In the genomic region with DNA sequence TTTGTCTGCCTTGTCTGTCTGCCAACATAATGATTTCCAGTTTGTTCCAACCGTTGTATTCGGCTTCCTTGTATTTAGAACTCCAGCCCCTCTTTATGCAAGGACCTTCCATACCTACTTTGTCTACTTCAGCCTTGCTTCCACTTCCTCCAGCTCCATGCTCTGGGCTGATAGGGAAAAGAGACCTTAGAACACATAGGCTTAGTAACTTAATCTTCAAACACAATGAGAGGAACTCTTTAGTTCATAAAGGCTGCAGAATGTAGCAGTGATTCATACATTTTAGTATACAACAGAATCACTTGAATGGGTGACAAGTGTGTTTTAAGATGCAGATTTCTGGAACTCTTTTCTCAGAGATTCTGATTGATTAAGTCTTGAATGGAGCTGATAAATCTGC, we compare ENCODE assay signal across 19 cellular contexts.
"Had no signal": no experiment of that assay in that cellular context is flagged by ENCODE, and none has a peak within 500 bp of the region (broad histone marks: within the 10 kb centered on the region; RNA-seq: fewer than 3 reads in every experiment).

No MANE protein-coding gene starts in this region.

- H3K4me1 Mint-ChIP-seq: naive B cell; nephron; stimulated activated naive B cell treated with anti-CD40 and anti-IgM and Interleukin-4, amounts not matched to agents 10 μg/mL and 1 μg/mL and 100 μg/mL, for 72 hours had no signal

- H3K27me3 Mint-ChIP-seq: stimulated activated naive CD8-positive, alpha-beta T cell treated with anti-CD3 and anti-CD28 coated beads, Interleukin-15, amount 100 ng/mL, for 72 hours had no signal

- H3K4me3 ChIP-seq: heart left ventricle, spleen, testis, tibial nerve, upper lobe of right lung, vagina had no signal

- H3K4me3 Mint-ChIP-seq: endodermal cell; naive B cell; nephron; stimulated activated naive B cell treated with anti-CD40 and anti-IgM and Interleukin-4, amounts not matched to agents 10 μg/mL and 1 μg/mL and 100 μg/mL, for 72 hours; stimulated activated naive CD8-positive, alpha-beta T cell treated with anti-CD3 and anti-CD28 coated beads, Interleukin-15, amount 100 ng/mL, for 72 hours had no signal

- H3K36me3 Mint-ChIP-seq: naive B cell; stimulated activated naive B cell treated with anti-CD40 and anti-IgM and Interleukin-4, amounts not matched to agents 10 μg/mL and 1 μg/mL and 100 μg/mL, for 72 hours had no signal

- H3K4me1 ChIP-seq: heart left ventricle, spleen, testis, tibial nerve, upper lobe of right lung, vagina had no signal

- H3K27ac ChIP-seq: heart left ventricle, spleen, testis, tibial nerve, upper lobe of right lung, vagina had no signal

- H3K27ac Mint-ChIP-seq: endodermal cell; naive B cell; nephron; stimulated activated naive B cell treated with anti-CD40 and anti-IgM and Interleukin-4, amounts not matched to agents 10 μg/mL and 1 μg/mL and 100 μg/mL, for 72 hours; stimulated activated naive CD8-positive, alpha-beta T cell treated with anti-CD3 and anti-CD28 coated beads, Interleukin-15, amount 100 ng/mL, for 72 hours had no signal

- DNase-seq: effector CD4-positive, alpha-beta T cell; endodermal cell; heart left ventricle; hippocampal formation; kidney glomerular epithelial cell; mesendoderm; naive B cell; spleen; stimulated activated CD4-positive, alpha-beta T cell treated with anti-CD3 and anti-CD28 coated beads, Interleukin-15, amount 100 ng/mL, for 24 hours; stimulated activated CD4-positive, alpha-beta T cell treated with anti-CD3 and anti-CD28 coated beads, Interleukin-1b, Interleukin-23, amount 100 ng/mL, for 48 hours; stimulated activated CD4-positive, alpha-beta T cell treated with anti-CD3 and anti-CD28 coated beads, Interleukin-4, amount 100 ng/mL, for 24 hours; stimulated activated naive B cell treated with anti-CD40 and anti-IgM and Interleukin-4, amounts not matched to agents 10 μg/mL and 1 μg/mL and 100 μg/mL, for 72 hours; stimulated activated naive CD8-positive, alpha-beta T cell treated with anti-CD3 and anti-CD28 coated beads, Interleukin-15, amount 100 ng/mL, for 72 hours; testis; upper lobe of right lung had no signal

- H3K36me3 ChIP-seq: heart left ventricle, spleen, tibial nerve, upper lobe of right lung, vagina had no signal

- ATAC-seq: heart left ventricle; sciatic nerve; stimulated activated naive B cell treated with anti-CD40 and anti-IgM and Interleukin-4, amounts not matched to agents 10 μg/mL and 1 μg/mL and 100 μg/mL, for 72 hours; stimulated activated naive CD8-positive, alpha-beta T cell treated with anti-CD3 and anti-CD28 coated beads, Interleukin-15, amount 100 ng/mL, for 72 hours; upper lobe of right lung had no signal

- H3K9me3 ChIP-seq: heart left ventricle, spleen, testis, tibial nerve, upper lobe of right lung, vagina had no signal

- H3K27me3 ChIP-seq: heart left ventricle, spleen, testis, tibial nerve, upper lobe of right lung, vagina had no signal
